In genomic region chr1:1371741-1372711, GRCh38 we compare ENCODE assay signal across 1 cellular context.
TF ChIP-seq lines count a peak whose summit lies in the region.

No MANE protein-coding gene starts in this region.

TF ChIP-seq in endothelial cell of umbilical vein, 7 proteins besides CTCF, POLR2A, EP300 and RAD21:
- no peak for TF ChIP-seq EZH2 (IDR thresholded peaks at IDR 0.05; ENCODE audit: borderline replicate concordance, low read depth, low read length, severe bottlenecking)
- no peak for TF ChIP-seq MAX (IDR thresholded peaks at IDR 0.05; ENCODE audit: insufficient read depth, insufficient read length)
- TF ChIP-seq FOS (IDR thresholded peaks at IDR 0.05; ENCODE audit: borderline replicate concordance, insufficient read depth, low read length) = no peak
- TF ChIP-seq GATA2 (IDR thresholded peaks at IDR 0.05; ENCODE audit: insufficient read depth, insufficient read length, low read depth, low read length) = no peak
